10 cellular contexts compared by ENCODE assay signal in genomic region chr5:32170303-32171170, GRCh38. TPM values are rescaled to one million over a fixed set of nuclear protein-coding genes. Genes with fewer than 3 reads are reported as not detected.
DNase-seq lines count a peak whose midpoint lies in the region; ATAC-seq, FAIRE-seq and TF ChIP-seq lines count a peak whose summit lies in the region.
"Had no signal": no experiment of that assay in that cellular context is flagged by ENCODE, and none has a peak within 500 bp of the region (broad histone marks: within the 10 kb centered on the region; RNA-seq: fewer than 3 reads in every experiment).

No MANE protein-coding gene starts in this region.

- BruUV-seq in K562 (replicated peaks; lab: Mats Ljungman, UMichigan), result no TSS peak

- peak overlapping the region; percentile 47 for H3K4me2 ChIP-seq in K562 (ENCODE audit: insufficient read depth, low read length)

- no peaks in the 10 kb centered on the region for H3K27me3 ChIP-seq in K562 (ENCODE audit: control insufficient read depth in 2 of 2, insufficient read depth in 2 of 2, low read length in 2 of 2)
- no peaks in the 10 kb centered on the region for H3K27me3 ChIP-seq in adrenal gland

- peaks cover 65% of the 10 kb centered on the region for H3K36me3 ChIP-seq in K562 (ENCODE audit: control insufficient read depth, insufficient read depth, low read length)
- peaks cover 0 to 14% of the 10 kb centered on the region in 2 donors for H3K36me3 ChIP-seq in adrenal gland (replicated peaks in 1 of 2)

- H3K4me1 ChIP-seq in K562 (replicated peaks in 1 of 2; ENCODE audit: control insufficient read depth in 2 of 2, insufficient read depth in 2 of 2, low read length in 2 of 2) (peaks cover 4 to 13% of the 10 kb centered on the region in 2 experiments), adrenal gland (replicated peaks in 1 of 2) (peaks cover 19 to 64% of the 10 kb centered on the region in 2 donors)

- DNase-seq in CD1c-positive myeloid dendritic cell (ENCODE audit: extremely low spot score), result peak; percentile 4
- DNase-seq in M059J (ENCODE audit: low read depth), result peak; percentile 49
- DNase-seq in K562 (ENCODE audit: extremely low read depth in 1 of 4, low spot score in 3 of 4), result no peak
- DNase-seq in natural killer cell treated with Interleukin-12 subunit alpha and Interleukin-12 subunit beta and Interleukin-15 and Interleukin-18, amount 100 ng/mL, for 72 hours (ENCODE audit: low spot score), result no peak
- no peak for DNase-seq in substantia nigra (lab: John Stamatoyannopoulos, UW)
- DNase-seq in adrenal gland, result no peak
- DNase-seq: NCI-H1930 had no signal

- CTCF ChIA-PET in K562 (lab: Yijun Ruan, JAX; ENCODE audit: low intra/inter-chr PET ratio), result no interaction called here

- FAIRE-seq in K562 (lab: Jason Lieb, UNC), result no peak

- POLR2A ChIA-PET in K562 (lab: Yijun Ruan, JAX), result interaction anchor here (0.6 to 7.6 kb wide), 5 partner anchors 15 to 304 kb away, joined by 3 to 51 read pairs (median 3); no protein-coding TSS in a partner anchor

- WGBS in K562 (ENCODE audit: insufficient coverage, low coverage, missing lambda C conversion rate), result 72% methylated on average over 5 of the region's 5 CpGs
- 81 to 90% (median 82%) methylated on average over 5 of the region's 5 CpGs for WGBS in adrenal gland, 4 donors

- H3K79me2 ChIP-seq in K562 (ENCODE audit: control insufficient read depth, insufficient read depth, low read length), result peaks cover 97% of the 10 kb centered on the region

- TF ChIP-seq RAD21 in K562 (CRISPR knock-in tag; conservative IDR thresholded peaks at IDR 0.05 in 1 of 2, IDR thresholded peaks at IDR 0.05 in 1 of 2), result no peak

- no peaks in the 10 kb centered on the region for H3K27me3 Mint-ChIP-seq in natural killer cell treated with Interleukin-12 subunit alpha and Interleukin-12 subunit beta and Interleukin-15 and Interleukin-18, amount 100 ng/mL, for 72 hours

- TF ChIP-seq CTCF in K562 (IDR thresholded peaks at IDR 0.05 in 2 of 3, conservative IDR thresholded peaks at IDR 0.05 in 1 of 3; ENCODE audit: insufficient read depth in 2 of 3, low read depth in 1 of 3, low read length in 3 of 3) (no peak), adrenal gland (IDR thresholded peaks at IDR 0.05) (no peak)

- in situ Hi-C loops in K562 (cut with MboI), result no loop called here

- TF ChIP-seq POLR2A in K562 (conservative IDR thresholded peaks at IDR 0.05) (no peak), adrenal gland (IDR thresholded peaks at IDR 0.05) (no peak)

- peak overlapping the region; percentile 27 for H3K4me3 Mint-ChIP-seq in natural killer cell treated with Interleukin-12 subunit alpha and Interleukin-12 subunit beta and Interleukin-15 and Interleukin-18, amount 100 ng/mL, for 72 hours

- no peak for TF ChIP-seq EP300 in K562 (IDR thresholded peaks at IDR 0.05; ENCODE audit: low read length)

- H3K9me3 Mint-ChIP-seq in natural killer cell treated with Interleukin-12 subunit alpha and Interleukin-12 subunit beta and Interleukin-15 and Interleukin-18, amount 100 ng/mL, for 72 hours, result no peaks in the 10 kb centered on the region
- H3K9me3 Mint-ChIP-seq: activated naive CD4-positive, alpha-beta T cell treated with anti-CD3 and anti-CD28 coated beads, Interleukin-2, amount 50 U/mL, for 72 hours had no signal

- H3K4me1 Mint-ChIP-seq in natural killer cell treated with Interleukin-12 subunit alpha and Interleukin-12 subunit beta and Interleukin-15 and Interleukin-18, amount 100 ng/mL, for 72 hours (ENCODE audit: low read depth in 2 of 2), result peaks cover 24 to 42% of the 10 kb centered on the region in 2 donors

- no peak overlapping the region; a peak in 2 of 4 replicates for H3K9ac ChIP-seq in K562 (ENCODE audit: insufficient read depth in 1 of 2, low read depth in 2 of 2, low read length in 2 of 2)

- H2AFZ ChIP-seq in K562 (ENCODE audit: low read depth, low read length), result no peak overlapping the region

- ATAC-seq in K562 (no peak), HG03442 (IDR thresholded peaks at IDR 0.05; ENCODE audit: unreplicated experiment) (no peak), esophagus mucosa (no peak)
- no peak for ATAC-seq in natural killer cell treated with Interleukin-12 subunit alpha and Interleukin-12 subunit beta and Interleukin-15 and Interleukin-18, amount 100 ng/mL, for 72 hours
- ATAC-seq: activated naive CD4-positive, alpha-beta T cell treated with anti-CD3 and anti-CD28 coated beads, Interleukin-2, amount 50 U/mL, for 72 hours had no signal

- H3K4me3 ChIP-seq in K562, result no peak overlapping the region
- H3K4me3 ChIP-seq in adrenal gland, result peak overlapping the region in 1 of 4 donors; percentile 14

- intact Hi-C loops in K562 (cut with micrococcal nuclease), result loop anchor here (2.0 kb wide), 1 partner anchor 142 kb away; the partner anchor contains the start of gene MTMR12
- intact Hi-C loops in adrenal gland (cut with DNase I), result no loop called here

- peaks cover 36% of the 10 kb centered on the region for H3K36me3 Mint-ChIP-seq in natural killer cell treated with Interleukin-12 subunit alpha and Interleukin-12 subunit beta and Interleukin-15 and Interleukin-18, amount 100 ng/mL, for 72 hours

- H3K27ac ChIP-seq in K562 (ENCODE audit: extremely low read depth, low read depth, low read length) (peak overlapping the region; percentile 42), substantia nigra (ENCODE audit: low read depth, low read length, poor library complexity, severe bottlenecking) (no peak overlapping the region), adrenal gland (peak overlapping the region in 1 of 5 donors; percentile 70)

- peak overlapping the region; percentile 39 to 48 for H3K27ac Mint-ChIP-seq in natural killer cell treated with Interleukin-12 subunit alpha and Interleukin-12 subunit beta and Interleukin-15 and Interleukin-18, amount 100 ng/mL, for 72 hours

- H3K9me1 ChIP-seq in K562 (ENCODE audit: control insufficient read depth, insufficient read depth, low read length), result no peaks in the 10 kb centered on the region

- H4K20me1 ChIP-seq in K562 (replicated peaks; ENCODE audit: control insufficient read depth, insufficient read depth, low read length), result 0 out of 2 replicates have a peak, but pooled peaks cover 7% of the 10 kb centered on the region

- H3K9me3 ChIP-seq in K562 (replicated peaks; ENCODE audit: control insufficient read depth, insufficient read depth, low read depth, low read length), result no peaks in the 10 kb centered on the region
- H3K9me3 ChIP-seq in adrenal gland (replicated peaks in 1 of 3), result no peaks in the 10 kb centered on the region

TF ChIP-seq in K562, 482 proteins besides CTCF, POLR2A, EP300 and RAD21 (continues in another document):
- TF ChIP-seq C11orf30 (IDR thresholded peaks at IDR 0.05; ENCODE audit: low read depth) (peak; percentile 77), RBFOX2 (IDR thresholded peaks at IDR 0.05; ENCODE audit: low read depth, low read length) (peak; percentile 46), NFE2 (IDR thresholded peaks at IDR 0.05; ENCODE audit: low read depth) (peak; percentile 67), SMARCA4 (IDR thresholded peaks at IDR 0.05) (peak; percentile 23; the same call in 1 of the 2 replicates), MNT (conservative IDR thresholded peaks at IDR 0.05) (0 out of 4 replicates have a peak, but pooled peaks of 1 of the 2 experiments have one; percentile 1), MAFG (tag; conservative IDR thresholded peaks at IDR 0.05) (peak; percentile 53; the same call in 1 of the 2 replicates)

RNA-seq across cellular contexts. Expression of gene GOLPH3, which starts 3.6 kb away (rescaled TPM):
- 67.4 and 98.1 TPM in 2 replicates for total RNA-seq in M059J (2014; rRNA removed; shearing (Covaris generic))
- 32.6 and 51.8 TPM in 2 replicates for total RNA-seq in K562 (2011; cell fraction: chromatin; rRNA removed; ENCODE audit: low replicate concordance)
- 35.0 and 40.7 TPM in 2 replicates for total RNA-seq in K562 (2011; cell fraction: nucleolus; rRNA removed)
- 39.6 and 50.8 TPM in 2 replicates for total RNA-seq in K562 (2011; cell fraction: nucleoplasm; rRNA removed)
- total RNA-seq in K562 (2014; rRNA removed) (54.4 and 56.9 TPM in 2 replicates), K562 (2014; rRNA removed; fragmentation: Illumina TruSeq; extraction: Trizol) (60.8 and 68.2 TPM in 2 replicates), K562 (2015; rRNA removed; fragmentation: Illumina TruSeq; extraction: Trizol) (55.3 and 60.2 TPM in 2 replicates), K562 (2021) (84.9 and 94.6 TPM in 2 replicates), esophagus mucosa (48.3 TPM), adrenal gland (100 to 1,000 TPM in 2 of 8 donors, 10 to 100 TPM in 6; 62.2 to 206 (median 87.6) TPM)
- polyA plus RNA-seq in K562 (2011; rRNA removed) (49.2 and 55.1 TPM in 2 replicates), K562 (2014; fragmentation: Illumina TruSeq; extraction: Trizol) (66.4 and 73.3 TPM in 2 replicates), K562 (2014; fragmentation: Nextera tagmentation; extraction: Ambion mirVana) (10 to 100 TPM; 18.8 to 21.5 TPM), K562 (2014; rRNA removed) (43.9 and 48.7 TPM in 2 replicates), adrenal gland (10 to 100 TPM; 27.8 to 61.6 (median 30.4) TPM)
- polyA plus RNA-seq in K562 (2011; cell fraction: cytosol; rRNA removed), result 27.6 and 37.7 TPM in 2 replicates
- polyA plus RNA-seq in K562 (2011; cell fraction: nucleus; rRNA removed), result 18.4 and 26.1 TPM in 2 replicates
- 48.8 and 61.6 TPM in 2 replicates for polyA plus RNA-seq in K562 (2012)
- polyA minus RNA-seq in K562 (2011; rRNA and poly(A)+ RNA removed), result 76.6 and 82.5 TPM in 2 replicates
- 33.6 and 42.7 TPM in 2 replicates for polyA minus RNA-seq in K562 (2011; cell fraction: cytosol; rRNA and poly(A)+ RNA removed)
- 27.1 and 40.3 TPM in 2 replicates for polyA minus RNA-seq in K562 (2011; cell fraction: nucleus; rRNA and poly(A)+ RNA removed)
- total RNA-seq in natural killer cell treated with Interleukin-12 subunit alpha and Interleukin-12 subunit beta and Interleukin-15 and Interleukin-18, amount 100 ng/mL, for 72 hours, result 10 to 100 TPM; 72.5 to 86.7 TPM

Comparison
In these comparisons a context has a peak if more than half of its experiments do, and no peak if none do; other contexts are left out.
1. DNase-seq: peak in CD1c-positive myeloid dendritic cell (single experiment) and M059J (single experiment); none in K562 (0 of 4), natural killer cell treated with Interleukin-12 subunit alpha and Interleukin-12 subunit beta and Interleukin-15 and Interleukin-18, amount 100 ng/mL, for 72 hours (single experiment), substantia nigra (0 of 49) and adrenal gland (0 of 7).